Comparison of ENCODE assay signal across 8 cellular contexts in the genomic region with DNA sequence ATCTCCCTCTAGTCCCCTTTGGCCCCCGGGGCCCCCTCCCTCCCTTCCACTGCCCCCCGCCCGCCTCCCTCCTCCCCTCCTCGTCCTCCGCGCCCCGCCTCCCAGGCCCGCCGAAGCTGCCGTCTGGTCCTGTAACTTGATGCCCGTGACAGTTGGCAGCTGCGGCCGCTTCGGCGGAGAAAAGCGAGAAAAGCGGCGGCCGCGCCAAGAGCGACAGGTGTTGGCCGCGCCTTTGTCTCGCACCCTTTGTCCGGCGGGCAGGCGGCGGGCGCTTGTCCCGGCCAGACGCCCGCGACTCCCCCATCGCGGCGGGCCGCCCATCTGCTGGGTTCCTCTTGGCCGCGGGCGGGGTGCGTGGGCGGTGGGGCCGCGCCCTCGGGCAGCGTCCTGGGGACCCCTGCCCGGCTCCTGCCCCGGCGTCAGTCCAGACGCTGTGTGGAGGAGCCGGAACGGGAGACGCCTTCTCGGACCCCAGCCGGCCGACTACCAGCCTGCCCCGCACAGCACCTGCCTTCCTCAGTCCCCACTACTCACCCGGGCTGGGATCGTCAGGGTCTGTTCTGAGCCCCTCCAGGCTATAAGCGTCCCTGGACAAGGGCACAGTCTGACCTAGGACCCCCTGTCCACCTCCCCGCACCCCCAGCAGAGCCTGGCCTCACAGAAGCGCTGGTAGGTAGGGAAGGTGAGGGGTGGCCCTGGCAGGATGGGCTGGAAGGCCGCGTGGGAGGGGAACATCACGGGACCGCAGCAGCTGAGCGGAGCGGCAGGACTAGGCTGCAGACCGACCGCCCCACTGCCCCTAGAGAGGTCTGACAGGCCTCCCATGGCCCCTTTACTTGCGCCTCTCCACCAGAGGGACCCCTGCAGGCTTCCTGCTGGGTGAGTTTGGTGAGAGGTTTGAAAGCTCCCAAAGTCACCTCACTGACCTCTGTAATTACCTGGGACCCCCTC. TPM values are rescaled to one million over a fixed set of nuclear protein-coding genes. Genes with fewer than 3 reads are reported as not detected.
DNase-seq lines count a peak whose midpoint lies in the region; ATAC-seq, FAIRE-seq and TF ChIP-seq lines count a peak whose summit lies in the region.
"Had no signal": no experiment of that assay in that cellular context is flagged by ENCODE, and none has a peak within 500 bp of the region (broad histone marks: within the 10 kb centered on the region; RNA-seq: fewer than 3 reads in every experiment).

No MANE protein-coding gene starts in this region.

- H3K9me3 Mint-ChIP-seq in T-cell: no peaks in the 10 kb centered on the region

- peaks cover 9% of the 10 kb centered on the region for H3K36me3 Mint-ChIP-seq in T-cell

- no peak for FAIRE-seq in GM12892 (lab: Jason Lieb, UNC)
- FAIRE-seq: islet of Langerhans had no signal

- intact Hi-C loops in left cardiac atrium (cut with DNase I): no loop called here

- H3K27ac Mint-ChIP-seq in T-cell: no peak overlapping the region

- peak overlapping the region; percentile 20 for H3K4me3 ChIP-seq in skeletal muscle cell (ENCODE audit: low read depth, low read length)

- TF ChIP-seq CTCF in GM10266 (IDR thresholded peaks at IDR 0.05; ENCODE audit: control insufficient read depth, insufficient read depth, low read depth, missing control alignments): no peak

- POLR2A ChIA-PET in T-cell (lab: Charles Lee): no interaction called here

- peaks cover 3 to 8% (median 5%) of the 10 kb centered on the region in 3 donors for H3K4me1 Mint-ChIP-seq in T-cell

- no peak for TF ChIP-seq POLR2A in GM12892 (IDR thresholded peaks at IDR 0.05; ENCODE audit: low read depth, low read length)

- CTCF ChIA-PET in T-cell (lab: Charles Lee): no interaction called here

- DNase-seq in GM10266 (ENCODE audit: extremely low spot score) (peak; percentile 61), NCI-H1436 (lab: John Stamatoyannopoulos, UW) (peak; percentile 89), T-cell (peak in 6 of 34 experiments; percentile 12 to 31 (median 22)), left cardiac atrium (peak; percentile 78), skeletal muscle cell (ENCODE audit: low read depth) (peak; percentile 36), GM12892 (ENCODE audit: insufficient read length) (no peak)

- ATAC-seq in T-cell (replicated peaks in 1 of 4) (no peak), left cardiac atrium (peak; percentile 61 to 65), HG03097 (IDR thresholded peaks at IDR 0.05; ENCODE audit: low FRiP score, unreplicated experiment) (no peak)

- H3K4me3 Mint-ChIP-seq in T-cell: peak overlapping the region; percentile 44 to 87 (median 63)

- H3K27me3 Mint-ChIP-seq in T-cell: peaks cover 1 to 8% of the 10 kb centered on the region in 2 donors

RNA-seq across cellular contexts. Expression of a gene that starts 1.2 kb away (rescaled TPM):
- total RNA-seq in T-cell (1 to 10 TPM; 1.7 to 3.6 (median 2.7) TPM), left cardiac atrium (1 to 10 TPM; 3.8 to 4.3 TPM)
- 0.42 TPM for polyA plus RNA-seq in GM12892 (2012; ENCODE audit: missing spikeins)

RNA-seq across cellular contexts. Expression of a gene that starts 37.5 kb away (rescaled TPM):
- total RNA-seq in T-cell: 100 to 1,000 TPM in 2 of 5 donors, 10 to 100 TPM in 3; 72.8 to 120 (median 76.3) TPM
- total RNA-seq in left cardiac atrium: 10 to 100 TPM; 23.4 to 27.9 TPM
- 31.2 TPM for polyA plus RNA-seq in GM12892 (2012; ENCODE audit: missing spikeins)

RNA-seq across cellular contexts. Expression of a gene that starts 47.4 kb away (rescaled TPM):
- total RNA-seq in T-cell (10 to 100 TPM in 4 of 5 donors, 1 to 10 TPM in 1; 9.3 to 24.5 (median 13.0) TPM), left cardiac atrium (1 to 10 TPM; 6.4 to 8.1 TPM)
- polyA plus RNA-seq in GM12892 (2012; ENCODE audit: missing spikeins): 3.3 TPM

Comparison
In these comparisons a context has a peak if more than half of its experiments do, and no peak if none do; other contexts are left out.
1. ATAC-seq: peak in left cardiac atrium (2 of 2); none in T-cell (0 of 4) and HG03097 (single experiment).